ENCODE assay signal across 18 cellular contexts in the genomic region with DNA sequence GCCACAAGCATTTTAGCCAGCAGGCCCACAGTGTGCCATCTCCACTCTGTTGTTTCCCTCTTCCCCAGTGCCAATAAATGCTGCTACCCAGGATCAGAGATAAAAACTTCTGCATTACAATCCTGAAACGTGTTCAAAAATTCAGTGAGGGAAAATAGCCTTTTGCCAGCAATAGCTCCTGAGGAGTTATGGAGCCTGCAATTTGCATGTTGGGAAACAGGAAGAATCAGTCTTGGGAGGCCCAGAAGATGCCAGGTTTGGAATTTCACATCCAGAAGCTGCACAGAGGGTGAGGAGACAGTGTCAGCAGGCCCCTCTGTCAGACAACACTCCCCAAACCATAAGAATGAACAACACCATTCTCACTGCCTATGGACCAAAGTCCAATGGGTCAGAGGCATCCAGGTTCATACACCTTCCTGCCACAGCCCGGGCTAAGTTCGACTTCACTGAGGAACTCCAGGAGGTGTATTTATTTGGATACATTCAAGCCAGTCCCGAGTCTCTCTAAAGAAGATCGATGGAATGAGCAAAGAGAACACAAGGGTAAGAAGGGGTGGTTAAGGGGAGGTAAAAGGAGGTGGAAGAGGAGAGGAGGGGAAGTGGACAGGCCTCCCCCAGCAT. TPM values are rescaled to one million over a fixed set of nuclear protein-coding genes. Genes with fewer than 3 reads are reported as not detected.
A peak's percentile ranks its signal among the peaks of the same experiment; 100 is the strongest.
DNase-seq lines count a peak whose midpoint lies in the region; ATAC-seq and TF ChIP-seq lines count a peak whose summit lies in the region.
"Had no signal": no experiment of that assay in that cellular context is flagged by ENCODE, and none has a peak within 500 bp of the region (broad histone marks: within the 10 kb centered on the region; RNA-seq: fewer than 3 reads in every experiment).

No MANE protein-coding gene starts in this region.

- H3K9me3 ChIP-seq in fibroblast of lung (ENCODE audit: control insufficient read depth, insufficient read depth, low read depth, low read length): no peaks in the 10 kb centered on the region
- H3K9me3 ChIP-seq in uterus: no peaks in the 10 kb centered on the region
- H3K9me3 ChIP-seq: neutrophil had no signal

- ATAC-seq in activated naive CD4-positive, alpha-beta T cell treated with anti-CD3 and anti-CD28 coated beads, Interleukin-2, amount 50 U/mL, for 72 hours: no peak
- ATAC-seq in natural killer cell treated with Interleukin-12 subunit alpha and Interleukin-12 subunit beta and Interleukin-15 and Interleukin-18, amount 100 ng/mL, for 72 hours: no peak

- H3K27ac ChIP-seq in fibroblast of lung (ENCODE audit: insufficient read depth, low read length): peak overlapping the region; percentile 41
- peak overlapping the region; percentile 44 to 46 for H3K27ac ChIP-seq in uterus
- H3K27ac ChIP-seq: neutrophil had no signal

- DNase-seq in activated naive CD4-positive, alpha-beta T cell treated with anti-CD3 and anti-CD28 coated beads, Interleukin-2, amount 50 U/mL, for 72 hours (ENCODE audit: low spot score in 2 of 2): no peak
- DNase-seq in activated naive CD4-positive, alpha-beta T cell treated with anti-CD3 and anti-CD28 coated beads, Interleukin-2, amount 10 ng/mL, durations not matched to agents 7 days and 5 days: no peak
- DNase-seq in fibroblast of lung (ENCODE audit: low read depth in 2 of 2) (peak in 1 of 2 donors; percentile 35), uterus (peak; percentile 11 to 16), DMS79 (lab: John Stamatoyannopoulos, UW) (no peak), HCEC 1CT (no peak)
- DNase-seq in natural killer cell treated with Interleukin-12 subunit alpha and Interleukin-12 subunit beta and Interleukin-15 and Interleukin-18, amount 100 ng/mL, for 72 hours (ENCODE audit: low spot score): peak; percentile 13
- DNase-seq in stimulated activated CD4-positive, alpha-beta T cell treated with anti-CD3 and anti-CD28 coated beads, Interleukin-12 subunit alpha, Interleukin-12 subunit beta, amount 100 ng/mL, for 4 hours: no peak
- DNase-seq: ACHN; activated T-cell treated with anti-CD3 and anti-CD28 coated beads for 4 hours; DMS79 treated with DMSO at 0.1 percent for 48 hours; islet precursor cell; stimulated activated CD4-positive, alpha-beta T cell treated with anti-CD3 and anti-CD28 coated beads, Interleukin-2, amount 100 ng/mL, for 48 hours had no signal

- no peaks in the 10 kb centered on the region for H3K27me3 ChIP-seq in fibroblast of lung (ENCODE audit: control insufficient read depth, insufficient read depth, low read length)
- H3K27me3 ChIP-seq in uterus: no peaks in the 10 kb centered on the region
- H3K27me3 ChIP-seq: neutrophil had no signal

- peaks cover 90% of the 10 kb centered on the region for H3K79me2 ChIP-seq in fibroblast of lung (ENCODE audit: control insufficient read depth, insufficient read depth, low read length)

- no peak for TF ChIP-seq POLR2A in uterus (IDR thresholded peaks at IDR 0.05)

- H3K36me3 Mint-ChIP-seq in activated naive CD4-positive, alpha-beta T cell treated with anti-CD3 and anti-CD28 coated beads, Interleukin-2, amount 50 U/mL, for 72 hours: peaks cover 6 to 32% of the 10 kb centered on the region in 2 donors
- H3K36me3 Mint-ChIP-seq in activated naive CD4-positive, alpha-beta T cell treated with anti-CD3 and anti-CD28 coated beads, Interleukin-2, amount 10 ng/mL, durations not matched to agents 7 days and 5 days: peaks cover 37% of the 10 kb centered on the region
- H3K36me3 Mint-ChIP-seq in natural killer cell treated with Interleukin-12 subunit alpha and Interleukin-12 subunit beta and Interleukin-15 and Interleukin-18, amount 100 ng/mL, for 72 hours: peaks cover 38% of the 10 kb centered on the region

- CTCF ChIA-PET in activated naive CD4-positive, alpha-beta T cell treated with anti-CD3 and anti-CD28 coated beads, Interleukin-2, amount 10 ng/mL, durations not matched to agents 7 days and 5 days (lab: Charles Lee): no interaction called here

- H3K4me1 Mint-ChIP-seq in activated naive CD4-positive, alpha-beta T cell treated with anti-CD3 and anti-CD28 coated beads, Interleukin-2, amount 10 ng/mL, durations not matched to agents 7 days and 5 days: peaks cover 45% of the 10 kb centered on the region
- peaks cover 76 to 84% of the 10 kb centered on the region in 2 donors for H3K4me1 Mint-ChIP-seq in natural killer cell treated with Interleukin-12 subunit alpha and Interleukin-12 subunit beta and Interleukin-15 and Interleukin-18, amount 100 ng/mL, for 72 hours (ENCODE audit: low read depth in 2 of 2)

- no peak overlapping the region for H3K4me2 ChIP-seq in fibroblast of lung (ENCODE audit: extremely low read depth, insufficient read depth, low read length)

- no peak overlapping the region for H2AFZ ChIP-seq in fibroblast of lung (ENCODE audit: low read length)

- peaks cover 0 to 18% of the 10 kb centered on the region in 2 donors for H3K9me3 Mint-ChIP-seq in activated naive CD4-positive, alpha-beta T cell treated with anti-CD3 and anti-CD28 coated beads, Interleukin-2, amount 50 U/mL, for 72 hours
- H3K9me3 Mint-ChIP-seq in activated naive CD4-positive, alpha-beta T cell treated with anti-CD3 and anti-CD28 coated beads, Interleukin-2, amount 10 ng/mL, durations not matched to agents 7 days and 5 days: peaks cover 9% of the 10 kb centered on the region
- peaks cover 3% of the 10 kb centered on the region for H3K9me3 Mint-ChIP-seq in natural killer cell treated with Interleukin-12 subunit alpha and Interleukin-12 subunit beta and Interleukin-15 and Interleukin-18, amount 100 ng/mL, for 72 hours

- H3K36me3 ChIP-seq in fibroblast of lung (ENCODE audit: control insufficient read depth, insufficient read depth, low read length) (peaks cover 21% of the 10 kb centered on the region), uterus (no peaks in the 10 kb centered on the region)

- H4K20me1 ChIP-seq in fibroblast of lung (ENCODE audit: control insufficient read depth, extremely low read depth, insufficient read depth, low read length): peaks cover 8% of the 10 kb centered on the region

- TF ChIP-seq CTCF in fibroblast of lung (conservative IDR thresholded peaks at IDR 0.05 in 1 of 2, IDR thresholded peaks at IDR 0.05 in 1 of 2; ENCODE audit: low read depth in 1 of 2, low read length in 2 of 2): no peak
- no peak for TF ChIP-seq CTCF in uterus (IDR thresholded peaks at IDR 0.05)

- intact Hi-C loops in uterus (cut with DNase I; ENCODE audit: low total_unique reads): no loop called here

- H3K27me3 Mint-ChIP-seq in activated naive CD4-positive, alpha-beta T cell treated with anti-CD3 and anti-CD28 coated beads, Interleukin-2, amount 10 ng/mL, durations not matched to agents 7 days and 5 days: no peaks in the 10 kb centered on the region
- H3K27me3 Mint-ChIP-seq in natural killer cell treated with Interleukin-12 subunit alpha and Interleukin-12 subunit beta and Interleukin-15 and Interleukin-18, amount 100 ng/mL, for 72 hours: no peaks in the 10 kb centered on the region
- H3K27me3 Mint-ChIP-seq: brain had no signal

- no peak overlapping the region for H3K4me3 Mint-ChIP-seq in activated naive CD4-positive, alpha-beta T cell treated with anti-CD3 and anti-CD28 coated beads, Interleukin-2, amount 10 ng/mL, durations not matched to agents 7 days and 5 days
- peak overlapping the region; percentile 83 for H3K4me3 Mint-ChIP-seq in natural killer cell treated with Interleukin-12 subunit alpha and Interleukin-12 subunit beta and Interleukin-15 and Interleukin-18, amount 100 ng/mL, for 72 hours
- H3K4me3 Mint-ChIP-seq: brain had no signal

- H3K4me1 ChIP-seq in fibroblast of lung (ENCODE audit: control insufficient read depth, extremely low read depth, insufficient read depth, low read length): peaks cover 25% of the 10 kb centered on the region
- peaks cover 0 to 11% of the 10 kb centered on the region in 2 donors for H3K4me1 ChIP-seq in uterus

- H3K4me3 ChIP-seq in fibroblast of lung (replicated peaks in 1 of 4; ENCODE audit: control extremely low read depth in 1 of 4, insufficient read depth in 1 of 4, low read depth in 3 of 4, low read length in 4 of 4): no peak overlapping the region
- no peak overlapping the region for H3K4me3 ChIP-seq in uterus

- H3K27ac Mint-ChIP-seq in activated naive CD4-positive, alpha-beta T cell treated with anti-CD3 and anti-CD28 coated beads, Interleukin-2, amount 50 U/mL, for 72 hours: peak overlapping the region; percentile 36 to 61
- no peak overlapping the region for H3K27ac Mint-ChIP-seq in activated naive CD4-positive, alpha-beta T cell treated with anti-CD3 and anti-CD28 coated beads, Interleukin-2, amount 10 ng/mL, durations not matched to agents 7 days and 5 days
- H3K27ac Mint-ChIP-seq in natural killer cell treated with Interleukin-12 subunit alpha and Interleukin-12 subunit beta and Interleukin-15 and Interleukin-18, amount 100 ng/mL, for 72 hours: peak overlapping the region; percentile 93 to 96

- H3K9ac ChIP-seq in fibroblast of lung (ENCODE audit: insufficient read depth, low read length): peak overlapping the region; percentile 5

RNA-seq across cellular contexts. Expression of a gene that starts 20.8 kb away (rescaled TPM):
- 10 to 100 TPM; 23.4 to 38.1 TPM for total RNA-seq in activated naive CD4-positive, alpha-beta T cell treated with anti-CD3 and anti-CD28 coated beads, Interleukin-2, amount 50 U/mL, for 72 hours
- total RNA-seq in fibroblast of lung (143 and 233 TPM in 2 replicates), uterus (100 to 1,000 TPM in 2 of 4 donors, 10 to 100 TPM in 2; 13.2 to 172 (median 96.9) TPM)
- 169 and 191 TPM in 2 replicates for polyA plus RNA-seq in fibroblast of lung
- 307 and 325 TPM in 2 replicates for polyA plus RNA-seq in fibroblast of lung (2012)
- polyA minus RNA-seq in fibroblast of lung (ENCODE audit: low replicate concordance): 161 and 174 TPM in 2 replicates
- 100 to 1,000 TPM; 113 to 134 TPM for total RNA-seq in natural killer cell treated with Interleukin-12 subunit alpha and Interleukin-12 subunit beta and Interleukin-15 and Interleukin-18, amount 100 ng/mL, for 72 hours

RNA-seq across cellular contexts. Expression of a gene that starts 38.5 kb away (rescaled TPM):
- not detected for total RNA-seq in activated naive CD4-positive, alpha-beta T cell treated with anti-CD3 and anti-CD28 coated beads, Interleukin-2, amount 50 U/mL, for 72 hours
- total RNA-seq in fibroblast of lung: not detected in 2 replicates
- polyA plus RNA-seq in fibroblast of lung: not detected in 2 replicates
- not detected in 2 replicates for polyA plus RNA-seq in fibroblast of lung (2012)
- not detected in 2 replicates for polyA minus RNA-seq in fibroblast of lung (ENCODE audit: low replicate concordance)
- total RNA-seq in natural killer cell treated with Interleukin-12 subunit alpha and Interleukin-12 subunit beta and Interleukin-15 and Interleukin-18, amount 100 ng/mL, for 72 hours: not detected
- not detected for total RNA-seq in uterus
- total RNA-seq: RPMI7951, subcutaneous adipose tissue had no signal
- polyA plus RNA-seq: esophagus had no signal

Comparison
In these comparisons a context has a peak if more than half of its experiments do, and no peak if none do; other contexts are left out.
1. DNase-seq: peak in natural killer cell treated with Interleukin-12 subunit alpha and Interleukin-12 subunit beta and Interleukin-15 and Interleukin-18, amount 100 ng/mL, for 72 hours (single experiment) and uterus (2 of 2); none in activated naive CD4-positive, alpha-beta T cell treated with anti-CD3 and anti-CD28 coated beads, Interleukin-2, amount 50 U/mL, for 72 hours (0 of 2), activated naive CD4-positive, alpha-beta T cell treated with anti-CD3 and anti-CD28 coated beads, Interleukin-2, amount 10 ng/mL, durations not matched to agents 7 days and 5 days (single experiment), DMS79 (single experiment), HCEC 1CT (single experiment) and stimulated activated CD4-positive, alpha-beta T cell treated with anti-CD3 and anti-CD28 coated beads, Interleukin-12 subunit alpha, Interleukin-12 subunit beta, amount 100 ng/mL, for 4 hours (single experiment).